In genomic region chr9:98097836-98098235, GRCh38 we compare ENCODE assay signal across 10 cellular contexts. TPM values are rescaled to one million over a fixed set of nuclear protein-coding genes. Genes with fewer than 3 reads are reported as not detected.
A peak's percentile ranks its signal among the peaks of the same experiment; 100 is the strongest.
DNase-seq lines count a peak whose midpoint lies in the region; ATAC-seq and TF ChIP-seq lines count a peak whose summit lies in the region.
"Had no signal": no experiment of that assay in that cellular context is flagged by ENCODE, and none has a peak within 500 bp of the region (broad histone marks: within the 10 kb centered on the region; RNA-seq: fewer than 3 reads in every experiment).

No MANE protein-coding gene starts in this region.

- 47 to 62% methylated on average over 4 of the region's 4 CpGs for WGBS in thyroid gland, 2 donors

- no peak overlapping the region for H3K27ac ChIP-seq in thyroid gland

- H3K9me3 Mint-ChIP-seq in activated naive CD4-positive, alpha-beta T cell treated with anti-CD3 and anti-CD28 coated beads for 36 hours: no peaks in the 10 kb centered on the region
- H3K9me3 Mint-ChIP-seq in T-helper 2 cell treated with Interferon-gamma antibody and Interleukin-4, amounts not matched to agents 5 μg/mL and 100 μg/mL, for 36 hours: no peaks in the 10 kb centered on the region
- no peaks in the 10 kb centered on the region for H3K9me3 Mint-ChIP-seq in effector memory CD8-positive, alpha-beta T cell

- H3K4me3 Mint-ChIP-seq in activated naive CD4-positive, alpha-beta T cell treated with anti-CD3 and anti-CD28 coated beads for 36 hours: no peak overlapping the region
- H3K4me3 Mint-ChIP-seq in T-helper 2 cell treated with Interferon-gamma antibody and Interleukin-4, amounts not matched to agents 5 μg/mL and 100 μg/mL, for 36 hours: peak overlapping the region; percentile 44
- peak overlapping the region; percentile 20 to 49 for H3K4me3 Mint-ChIP-seq in effector memory CD8-positive, alpha-beta T cell

- intact Hi-C loops in activated naive CD4-positive, alpha-beta T cell treated with anti-CD3 and anti-CD28 coated beads for 36 hours (cut with micrococcal nuclease): no loop called here
- intact Hi-C loops in thyroid gland (cut with DNase I): no loop called here

- peak overlapping the region; percentile 71 for H3K27ac Mint-ChIP-seq in activated naive CD4-positive, alpha-beta T cell treated with anti-CD3 and anti-CD28 coated beads for 36 hours
- peak overlapping the region; percentile 76 for H3K27ac Mint-ChIP-seq in T-helper 2 cell treated with Interferon-gamma antibody and Interleukin-4, amounts not matched to agents 5 μg/mL and 100 μg/mL, for 36 hours
- peak overlapping the region; percentile 81 to 82 for H3K27ac Mint-ChIP-seq in effector memory CD8-positive, alpha-beta T cell

- no peaks in the 10 kb centered on the region for H3K27me3 Mint-ChIP-seq in activated naive CD4-positive, alpha-beta T cell treated with anti-CD3 and anti-CD28 coated beads for 36 hours (ENCODE audit: low read depth)
- no peaks in the 10 kb centered on the region for H3K27me3 Mint-ChIP-seq in T-helper 2 cell treated with Interferon-gamma antibody and Interleukin-4, amounts not matched to agents 5 μg/mL and 100 μg/mL, for 36 hours (ENCODE audit: low read depth)
- no peaks in the 10 kb centered on the region for H3K27me3 Mint-ChIP-seq in effector memory CD8-positive, alpha-beta T cell

- no peaks in the 10 kb centered on the region for H3K27me3 ChIP-seq in thyroid gland

- DNase-seq in activated naive CD4-positive, alpha-beta T cell treated with anti-CD3 and anti-CD28 coated beads for 36 hours: peak; percentile 74
- no peak for DNase-seq in activated naive CD4-positive, alpha-beta T cell (lab: John Stamatoyannopoulos, UW)
- DNase-seq in T-helper 2 cell treated with Interferon-gamma antibody and Interleukin-4, amounts not matched to agents 5 μg/mL and 100 μg/mL, for 36 hours (ENCODE audit: low spot score): peak; percentile 58
- DNase-seq in effector memory CD8-positive, alpha-beta T cell: no peak
- DNase-seq in thyroid gland: peak; percentile 32 to 47
- DNase-seq in DMS 273 treated with DMSO at 0.1 percent for 48 hours (lab: John Stamatoyannopoulos, UW): no peak
- no peak for DNase-seq in NCI-H446 (lab: John Stamatoyannopoulos, UW)
- DNase-seq: KBM-7, mesendoderm had no signal

- peaks cover 84% of the 10 kb centered on the region for H3K4me1 Mint-ChIP-seq in activated naive CD4-positive, alpha-beta T cell treated with anti-CD3 and anti-CD28 coated beads for 36 hours (ENCODE audit: low read depth)
- H3K4me1 Mint-ChIP-seq in T-helper 2 cell treated with Interferon-gamma antibody and Interleukin-4, amounts not matched to agents 5 μg/mL and 100 μg/mL, for 36 hours (ENCODE audit: low read depth): peaks cover 54% of the 10 kb centered on the region
- H3K4me1 Mint-ChIP-seq in effector memory CD8-positive, alpha-beta T cell (ENCODE audit: low read depth in 2 of 2): peaks cover 46 to 53% of the 10 kb centered on the region in 2 donors

- H3K9me3 ChIP-seq in thyroid gland: no peaks in the 10 kb centered on the region

- no peak for TF ChIP-seq CTCF in thyroid gland (IDR thresholded peaks at IDR 0.05)

- TF ChIP-seq POLR2A in thyroid gland (IDR thresholded peaks at IDR 0.05): no peak

- H3K36me3 ChIP-seq in thyroid gland: no peaks in the 10 kb centered on the region

- no peak overlapping the region for H3K4me3 ChIP-seq in thyroid gland (replicated peaks in 1 of 3)

- CTCF ChIA-PET in activated naive CD4-positive, alpha-beta T cell treated with anti-CD3 and anti-CD28 coated beads for 36 hours (lab: Charles Lee): interaction anchor here (0.5 to 3.4 kb wide), 4 partner anchors 8 to 207 kb away, joined by 3 to 13 read pairs (median 4); partner anchors contain the start of gene TRIM14

- H3K36me3 Mint-ChIP-seq in activated naive CD4-positive, alpha-beta T cell treated with anti-CD3 and anti-CD28 coated beads for 36 hours (ENCODE audit: low read depth): peaks cover 45% of the 10 kb centered on the region
- H3K36me3 Mint-ChIP-seq in T-helper 2 cell treated with Interferon-gamma antibody and Interleukin-4, amounts not matched to agents 5 μg/mL and 100 μg/mL, for 36 hours (ENCODE audit: low read depth): peaks cover 70% of the 10 kb centered on the region
- H3K36me3 Mint-ChIP-seq in effector memory CD8-positive, alpha-beta T cell (ENCODE audit: insufficient read depth): peaks cover 35% of the 10 kb centered on the region

- peaks cover 6 to 27% of the 10 kb centered on the region in 2 donors for H3K4me1 ChIP-seq in thyroid gland

- ATAC-seq in effector memory CD8-positive, alpha-beta T cell (replicated peaks): no peak
- ATAC-seq in GM21367 (IDR thresholded peaks at IDR 0.05; ENCODE audit: unreplicated experiment): no peak

RNA-seq across cellular contexts. Expression of gene TRIM14, which starts 21.2 kb away (rescaled TPM):
- total RNA-seq in activated naive CD4-positive, alpha-beta T cell treated with anti-CD3 and anti-CD28 coated beads for 36 hours: 10 to 100 TPM; 49.6 to 55.0 TPM
- total RNA-seq in thyroid gland: 1 to 10 TPM; 3.9 to 8.1 (median 5.2) TPM

RNA-seq across cellular contexts. Expression of gene NANS, which starts 41.3 kb away (rescaled TPM):
- 10 to 100 TPM; 46.1 to 51.0 TPM for total RNA-seq in activated naive CD4-positive, alpha-beta T cell treated with anti-CD3 and anti-CD28 coated beads for 36 hours
- 10 to 100 TPM; 28.5 to 68.8 (median 53.6) TPM for total RNA-seq in thyroid gland

Comparison
In these comparisons a context has a peak if more than half of its experiments do, and no peak if none do; other contexts are left out.
1. DNase-seq: peak in activated naive CD4-positive, alpha-beta T cell treated with anti-CD3 and anti-CD28 coated beads for 36 hours (single experiment), T-helper 2 cell treated with Interferon-gamma antibody and Interleukin-4, amounts not matched to agents 5 μg/mL and 100 μg/mL, for 36 hours (single experiment) and thyroid gland (2 of 2); none in activated naive CD4-positive, alpha-beta T cell (0 of 4), effector memory CD8-positive, alpha-beta T cell (0 of 3), DMS 273 treated with DMSO at 0.1 percent for 48 hours (single experiment) and NCI-H446 (0 of 2).
2. RNA of gene TRIM14, which starts 21.2 kb away (total RNA-seq): 49.6 to 55.0 TPM in activated naive CD4-positive, alpha-beta T cell treated with anti-CD3 and anti-CD28 coated beads for 36 hours; 3.9 to 8.1 TPM in thyroid gland; every median in the first group is over 4 times any median in the second.
3. Peak in every context shown above with its lines, with median percentiles within 50 percentile points of each other: H3K27ac Mint-ChIP-seq.